25 cellular contexts compared by ENCODE assay signal in genomic region chr10:104589431-104589830, GRCh38. TPM values are rescaled to one million over a fixed set of nuclear protein-coding genes. Genes with fewer than 3 reads are reported as not detected.
DNase-seq lines count a peak whose midpoint lies in the region; ATAC-seq, FAIRE-seq and TF ChIP-seq lines count a peak whose summit lies in the region.
"Had no signal": no experiment of that assay in that cellular context is flagged by ENCODE, and none has a peak within 500 bp of the region (broad histone marks: within the 10 kb centered on the region; RNA-seq: fewer than 3 reads in every experiment).

No MANE protein-coding gene starts in this region.

- FAIRE-seq in bronchial epithelial cell (lab: Jason Lieb, UNC) = no peak
- no peak for FAIRE-seq in HepG2 (lab: Jason Lieb, UNC)

- DNase-seq in AG10803 (ENCODE audit: low read depth) = peak; percentile 38
- DNase-seq in HT1080 (ENCODE audit: low read depth) = peak; percentile 58
- peak; percentile 11 for DNase-seq in bronchial epithelial cell (ENCODE audit: low read depth)
- no peak for DNase-seq in HepG2 (ENCODE audit: low spot score)
- no peak for DNase-seq in effector memory CD4-positive, alpha-beta T cell
- no peak for DNase-seq in DMS153 (lab: John Stamatoyannopoulos, UW)
- no peak for DNase-seq in OCI-M2 (lab: John Stamatoyannopoulos, UW; ENCODE audit: unreplicated experiment)
- DNase-seq: activated CD4-positive, alpha-beta T cell treated with anti-CD3 and anti-CD28 coated beads for 4 hours; activated naive CD8-positive, alpha-beta T cell treated with anti-CD3 and anti-CD28 coated beads, Interleukin-2, amount 10 ng/mL, durations not matched to agents 7 days and 5 days; CD8-positive, alpha-beta T cell; DMS79 treated with DMSO at 0.1 percent for 48 hours; NCI-H1436; NCI-H2171; NCI-H69; Right ventricle myocardium superior; stimulated activated CD4-positive, alpha-beta T cell treated with anti-CD3 and anti-CD28 coated beads, Interleukin-4, amount 100 ng/mL, for 4 hours; stimulated activated naive CD8-positive, alpha-beta T cell treated with anti-CD3 and anti-CD28 coated beads, Interleukin-15, amount 100 ng/mL, for 72 hours; T-cell; transverse colon had no signal

- BruUV-seq in HepG2 (replicated peaks; lab: Mats Ljungman, UMichigan) = no TSS peak

- H3K4me1 ChIP-seq in mesodermal cell (ENCODE audit: control insufficient read depth, insufficient read depth, low read length, poor library complexity, severe bottlenecking) = peaks cover 8% of the 10 kb centered on the region
- H3K4me1 ChIP-seq in HepG2 (ENCODE audit: insufficient read depth, low read length) = no peaks in the 10 kb centered on the region
- no peaks in the 10 kb centered on the region for H3K4me1 ChIP-seq in effector memory CD4-positive, alpha-beta T cell (ENCODE audit: control insufficient read depth, insufficient read depth, low read length, poor library complexity, severe bottlenecking)
- H3K4me1 ChIP-seq: transverse colon had no signal

- ATAC-seq in HepG2 = no peak
- ATAC-seq: CD8-positive, alpha-beta T cell; left lobe of liver; stimulated activated naive CD8-positive, alpha-beta T cell treated with anti-CD3 and anti-CD28 coated beads, Interleukin-15, amount 100 ng/mL, for 72 hours; T-cell had no signal

- TF ChIP-seq EP300 in HepG2 (IDR thresholded peaks at IDR 0.05; ENCODE audit: low read depth in 2 of 2, low read length in 2 of 2) = no peak
- TF ChIP-seq EP300 in HepG2 (CRISPR knock-in tag; IDR thresholded peaks at IDR 0.05; ENCODE audit: borderline replicate concordance) = no peak

- no peaks in the 10 kb centered on the region for H3K27me3 ChIP-seq in bronchial epithelial cell (ENCODE audit: control insufficient read depth, insufficient read depth, low read length)
- H3K27me3 ChIP-seq in HepG2 (ENCODE audit: control insufficient read depth in 1 of 2, insufficient read depth in 2 of 2, low read length in 2 of 2) = peaks cover 0 to 18% of the 10 kb centered on the region in 2 experiments; a peak in 2 of 5 replicates
- no peaks in the 10 kb centered on the region for H3K27me3 ChIP-seq in effector memory CD4-positive, alpha-beta T cell (replicated peaks; ENCODE audit: control insufficient read depth, insufficient read depth, low read length, poor library complexity, severe bottlenecking)
- H3K27me3 ChIP-seq: brain microvascular endothelial cell, MG63, transverse colon had no signal

- intact Hi-C loops in HepG2 (cut with micrococcal nuclease; ENCODE audit: unreplicated experiment) = no loop called here

- no peak for TF ChIP-seq POLR2A in HepG2 (IDR thresholded peaks at IDR 0.05; ENCODE audit: insufficient read depth in 1 of 2, low read depth in 2 of 2, low read length in 2 of 2)

- TF ChIP-seq RAD21 in HepG2 (CRISPR knock-in tag; IDR thresholded peaks at IDR 0.05) = no peak

- 85 to 87% methylated on average over 3 to 4 of the region's 4 CpGs for WGBS in mesodermal cell (ENCODE audit: insufficient coverage in 2 of 2), 2 experiments
- WGBS in HepG2 (ENCODE audit: low lambda C conversion rate) = 18% methylated on average over 4 of the region's 4 CpGs

- no peak overlapping the region for H3K9ac ChIP-seq in HepG2 (ENCODE audit: insufficient read depth, low read depth, low read length)

- H3K4me2 ChIP-seq in HepG2 (ENCODE audit: low read depth, low read length) = no peak overlapping the region

- TF ChIP-seq CTCF in AG10803 (conservative IDR thresholded peaks at IDR 0.05; ENCODE audit: low read length) (no peak), bronchial epithelial cell (IDR thresholded peaks at IDR 0.05; ENCODE audit: insufficient read depth, low read length, severe bottlenecking) (no peak), HepG2 (CRISPR knock-in tag; IDR thresholded peaks at IDR 0.05) (no peak)

- H3K4me3 ChIP-seq in AG10803 (ENCODE audit: low read length) = no peak overlapping the region
- H3K4me3 ChIP-seq in bronchial epithelial cell (ENCODE audit: low read depth, low read length) = no peak overlapping the region
- H3K4me3 ChIP-seq in mesodermal cell (ENCODE audit: extremely low read depth, insufficient read depth, low read length, poor library complexity, severe bottlenecking) = no peak overlapping the region
- no peak overlapping the region for H3K4me3 ChIP-seq in HepG2 (replicated peaks in 1 of 3; ENCODE audit: insufficient read depth in 1 of 3, low read depth in 2 of 3, low read length in 3 of 3)
- H3K4me3 ChIP-seq in effector memory CD4-positive, alpha-beta T cell (ENCODE audit: insufficient read depth, low read depth, low read length, poor library complexity, severe bottlenecking) = no peak overlapping the region
- H3K4me3 ChIP-seq: MG63, transverse colon had no signal

- H2AFZ ChIP-seq in HepG2 (ENCODE audit: low read length) = no peak overlapping the region

- POLR2A ChIA-PET in HepG2 (lab: Yijun Ruan, JAX) = no interaction called here

- no peaks in the 10 kb centered on the region for H3K79me2 ChIP-seq in HepG2 (ENCODE audit: insufficient read depth, low read length)

- H3K27ac ChIP-seq in mesodermal cell (ENCODE audit: low read depth, low read length, severe bottlenecking) (peak overlapping the region; percentile 68), HepG2 (ENCODE audit: extremely low read length, insufficient read depth, low read length) (no peak overlapping the region)
- no peak overlapping the region for H3K27ac ChIP-seq in effector memory CD4-positive, alpha-beta T cell (ENCODE audit: insufficient read depth, low read length, poor library complexity, severe bottlenecking)
- H3K27ac ChIP-seq: brain microvascular endothelial cell, epithelial cell of prostate, transverse colon had no signal

- H3K9me3 ChIP-seq in mesodermal cell (ENCODE audit: control insufficient read depth, low read length) (no peaks in the 10 kb centered on the region), HepG2 (ENCODE audit: low read length) (no peaks in the 10 kb centered on the region)
- no peaks in the 10 kb centered on the region for H3K9me3 ChIP-seq in effector memory CD4-positive, alpha-beta T cell (ENCODE audit: control insufficient read depth, low read length)
- H3K9me3 ChIP-seq: MG63, transverse colon had no signal

- no peaks in the 10 kb centered on the region for H4K20me1 ChIP-seq in HepG2 (ENCODE audit: insufficient read depth, low read length)

- CTCF ChIA-PET in HepG2 (lab: Yijun Ruan, JAX; ENCODE audit: low intra/inter-chr PET ratio, low total read pairs) = no interaction called here

- H3K36me3 ChIP-seq in bronchial epithelial cell (ENCODE audit: control insufficient read depth, insufficient read depth, low read length) (no peaks in the 10 kb centered on the region), mesodermal cell (ENCODE audit: control insufficient read depth, insufficient read depth, low read length) (no peaks in the 10 kb centered on the region), HepG2 (replicated peaks in 1 of 2; ENCODE audit: control insufficient read depth in 1 of 2, insufficient read depth in 2 of 2, low read length in 2 of 2) (no peaks in the 10 kb centered on the region)
- no peaks in the 10 kb centered on the region for H3K36me3 ChIP-seq in effector memory CD4-positive, alpha-beta T cell (ENCODE audit: control insufficient read depth, insufficient read depth, low read length)
- H3K36me3 ChIP-seq: brain microvascular endothelial cell, MG63, transverse colon had no signal

- in situ Hi-C loops in HepG2 (cut with HindIII; ENCODE audit: extremely low pct_ligation_motif_present, low pct_unique_long_range_greater_than_20kb) = no loop called here

TF ChIP-seq in HepG2, 621 proteins besides CTCF, POLR2A, EP300 and RAD21 (continues in another document):
- TF ChIP-seq THAP11 (CRISPR knock-in tag; IDR thresholded peaks at IDR 0.05) (no peak), SSRP1 (CRISPR knock-in tag; IDR thresholded peaks at IDR 0.05) (no peak), WIZ (CRISPR knock-in tag; IDR thresholded peaks at IDR 0.05) (no peak), PITX1 (CRISPR knock-in tag; IDR thresholded peaks at IDR 0.05) (no peak), ZNF720 (CRISPR knock-in tag; IDR thresholded peaks at IDR 0.05) (no peak), MLX (CRISPR knock-in tag; IDR thresholded peaks at IDR 0.05) (no peak)

RNA-seq across cellular contexts. Expression of gene SORCS3, which starts 51.7 kb away (rescaled TPM):
- 0.03 and 0.05 TPM in 2 replicates for total RNA-seq in HT1080 (2014; rRNA removed; shearing (Covaris generic))
- 0.02 and 0.08 TPM in 2 replicates for polyA plus RNA-seq in HT1080 (2015; cell fraction: cytosol; rRNA removed)
- 0.07 and 0.19 TPM in 2 replicates for polyA plus RNA-seq in HT1080 (2015; cell fraction: nucleus; rRNA removed)
- total RNA-seq in bronchial epithelial cell = not detected in 2 replicates
- 0.63 TPM for polyA plus RNA-seq in mesodermal cell (2013, experiment 1 of 2)
- polyA plus RNA-seq in mesodermal cell (2013, experiment 2 of 2) = 0.15 TPM
- total RNA-seq in HepG2 (2016; rRNA removed; fragmentation: Illumina TruSeq; extraction: Trizol) = not detected in 2 replicates
- not detected in 2 replicates for total RNA-seq in HepG2 (2016; cell fraction: cytosol; rRNA removed; fragmentation: Illumina TruSeq; extraction: Trizol; ENCODE audit: low read depth)
- not detected in 2 replicates for total RNA-seq in HepG2 (2016; cell fraction: insoluble cytoplasmic fraction; rRNA removed; fragmentation: Illumina TruSeq; extraction: Trizol)
- not detected in 2 replicates for total RNA-seq in HepG2 (2016; cell fraction: membrane; rRNA removed; fragmentation: Illumina TruSeq; extraction: Trizol)
- total RNA-seq in HepG2 (2016; cell fraction: nucleus; rRNA removed; fragmentation: Illumina TruSeq; extraction: Trizol) = not detected in 2 replicates
- 0.01 and 0.07 TPM in 2 replicates for polyA plus RNA-seq in HepG2 (2011; rRNA removed)
- polyA plus RNA-seq in HepG2 (2011; cell fraction: cytosol; rRNA removed) = 0.01 TPM in 2 replicates
- polyA plus RNA-seq in HepG2 (2011; cell fraction: nucleus; rRNA removed) = 0.05 TPM in 2 replicates
- 0.15 and 0.29 TPM in 2 replicates for polyA plus RNA-seq in HepG2 (2012)
- not detected in 2 replicates for polyA plus RNA-seq in HepG2 (2016; cell fraction: cytosol; fragmentation: Illumina TruSeq; extraction: Trizol; ENCODE audit: low read depth)
- polyA plus RNA-seq in HepG2 (2016; cell fraction: insoluble cytoplasmic fraction; fragmentation: Illumina TruSeq; extraction: Trizol; ENCODE audit: low read depth) = not detected in 2 replicates
- polyA plus RNA-seq in HepG2 (2016; cell fraction: membrane; fragmentation: Illumina TruSeq; extraction: Trizol; ENCODE audit: low read depth) = not detected in 2 replicates
- polyA plus RNA-seq in HepG2 (2016; cell fraction: nucleus; fragmentation: Illumina TruSeq; extraction: Trizol; ENCODE audit: insufficient read depth, low read depth) = not detected in 2 replicates
- 0.10 TPM in 1 of 2 replicates, not detected in the other for polyA minus RNA-seq in HepG2 (2011; rRNA and poly(A)+ RNA removed; ENCODE audit: low replicate concordance)
- polyA minus RNA-seq in HepG2 (2011; cell fraction: cytosol; rRNA and poly(A)+ RNA removed) = not detected in 2 replicates
- 1.7 TPM in 1 of 2 replicates, not detected in the other for polyA minus RNA-seq in HepG2 (2011; cell fraction: nucleus; rRNA and poly(A)+ RNA removed)
- total RNA-seq: activated naive CD8-positive, alpha-beta T cell treated with anti-CD3 and anti-CD28 coated beads, Interleukin-2, amount 10 ng/mL, durations not matched to agents 7 days and 5 days; dermis microvascular lymphatic vessel endothelial cell; left lobe of liver had no signal

Comparison
In these comparisons a context has a peak if more than half of its experiments do, and no peak if none do; other contexts are left out.
1. DNase-seq: peak in AG10803 (single experiment), HT1080 (single experiment) and bronchial epithelial cell (single experiment); none in HepG2 (single experiment), effector memory CD4-positive, alpha-beta T cell (0 of 3), DMS153 (single experiment) and OCI-M2 (single experiment).